ENCODE assay signal across 14 cellular contexts in the genomic region with DNA sequence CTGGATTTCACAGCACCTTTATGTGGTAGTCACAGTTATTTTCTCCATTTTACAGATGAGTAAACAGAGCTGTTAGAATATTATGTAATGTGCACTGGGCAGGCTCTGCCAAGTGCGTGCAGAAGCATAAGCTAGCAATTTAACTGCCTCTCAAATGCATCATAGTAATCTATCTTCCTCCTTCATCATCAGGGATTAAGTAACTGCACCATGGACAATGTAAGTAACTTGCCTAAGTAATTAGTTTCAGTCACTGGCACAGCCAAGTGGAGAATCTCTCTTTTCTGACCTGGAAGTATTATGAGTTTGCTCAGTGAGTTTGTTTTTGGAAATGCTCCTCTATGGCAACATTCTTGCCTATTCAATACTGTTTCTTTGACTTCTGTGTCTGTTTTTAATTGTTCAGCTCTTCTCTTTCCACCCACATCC.
DNase-seq lines count a peak whose midpoint lies in the region; ATAC-seq and TF ChIP-seq lines count a peak whose summit lies in the region.
"Had no signal": no experiment of that assay in that cellular context is flagged by ENCODE, and none has a peak within 500 bp of the region (broad histone marks: within the 10 kb centered on the region; RNA-seq: fewer than 3 reads in every experiment).

No MANE protein-coding gene starts in this region.

- H3K36me3 Mint-ChIP-seq in chondrocyte (ENCODE audit: low read depth) = no peaks in the 10 kb centered on the region
- H3K36me3 Mint-ChIP-seq: naive thymus-derived CD4-positive, alpha-beta T cell had no signal

- no peaks in the 10 kb centered on the region for H3K27me3 Mint-ChIP-seq in chondrocyte (ENCODE audit: low read depth)
- H3K27me3 Mint-ChIP-seq: activated CD4-positive, alpha-beta T cell treated with anti-CD3 and anti-CD28 coated beads, Interleukin-2, amount 10 ng/mL, durations not matched to agents 7 days and 5 days had no signal

- no peaks in the 10 kb centered on the region for H3K9me3 ChIP-seq in aorta (ENCODE audit: control insufficient read depth, low read length)

- H3K4me1 ChIP-seq in aorta (ENCODE audit: control insufficient read depth in 1 of 2, insufficient read depth in 2 of 2, low read length in 2 of 2) = peaks cover 2 to 5% of the 10 kb centered on the region in 2 donors

- no peaks in the 10 kb centered on the region for H3K36me3 ChIP-seq in aorta (ENCODE audit: control insufficient read depth in 1 of 2, insufficient read depth in 2 of 2, low read length in 1 of 2)

- DNase-seq in SIG-M5 treated with dmso at 0.1 percent for 504 hours (lab: John Stamatoyannopoulos, UW; ENCODE audit: unreplicated experiment) (peak; percentile 12), SIG-M5 (lab: John Stamatoyannopoulos, UW) (no peak), chondrocyte (ENCODE audit: low spot score) (no peak), kidney tubule cell (ENCODE audit: low spot score) (peak; percentile 65), aorta (no peak), globus pallidus (ENCODE audit: low spot score) (no peak), HT-29 (ENCODE audit: low spot score) (no peak)
- DNase-seq: activated CD4-positive, alpha-beta T cell treated with anti-CD3 and anti-CD28 coated beads, Interleukin-2, amount 10 ng/mL, durations not matched to agents 7 days and 5 days; activated gamma-delta T cell; DMS53; naive thymus-derived CD4-positive, alpha-beta T cell; NCI-H1092; NCI-H526 treated with DMSO at 0.1 percent for 48 hours had no signal

- H3K27ac ChIP-seq in aorta (ENCODE audit: low read depth in 1 of 2, low read length in 2 of 2) = peak overlapping the region; percentile 68 to 74

- intact Hi-C loops in aorta (cut with DNase I) = loop anchor here (5.0 to 10.0 kb wide), 2 partner anchors 257 to 260 kb away; a partner anchor contains a TSS

- 0 to 6% methylated on average over 1 of the region's 1 CpG for WGBS in aorta, 2 donors

- no peaks in the 10 kb centered on the region for H3K27me3 ChIP-seq in aorta (ENCODE audit: control insufficient read depth in 1 of 2, insufficient read depth in 2 of 2, low read length in 1 of 2)

- no peak for TF ChIP-seq CTCF in chondrocyte (IDR thresholded peaks at IDR 0.05)

- no peak overlapping the region for H3K4me3 ChIP-seq in aorta (ENCODE audit: low read length in 2 of 2)

- peaks cover 38% of the 10 kb centered on the region for H3K4me1 Mint-ChIP-seq in chondrocyte (ENCODE audit: low read depth)
- H3K4me1 Mint-ChIP-seq: activated CD4-positive, alpha-beta T cell treated with anti-CD3 and anti-CD28 coated beads, Interleukin-2, amount 10 ng/mL, durations not matched to agents 7 days and 5 days; naive thymus-derived CD4-positive, alpha-beta T cell had no signal

- peak overlapping the region; percentile 21 for H3K4me3 Mint-ChIP-seq in chondrocyte (ENCODE audit: unreplicated experiment)
- H3K4me3 Mint-ChIP-seq: activated CD4-positive, alpha-beta T cell treated with anti-CD3 and anti-CD28 coated beads, Interleukin-2, amount 10 ng/mL, durations not matched to agents 7 days and 5 days; naive thymus-derived CD4-positive, alpha-beta T cell had no signal

- H3K27ac Mint-ChIP-seq in chondrocyte (ENCODE audit: unreplicated experiment) = peak overlapping the region; percentile 23
- H3K27ac Mint-ChIP-seq: activated CD4-positive, alpha-beta T cell treated with anti-CD3 and anti-CD28 coated beads, Interleukin-2, amount 10 ng/mL, durations not matched to agents 7 days and 5 days; naive thymus-derived CD4-positive, alpha-beta T cell had no signal

- ATAC-seq in aorta (ENCODE audit: low FRiP score) (peak; percentile 23), GM19328 (IDR thresholded peaks at IDR 0.05; ENCODE audit: unreplicated experiment) (no peak)
- ATAC-seq: naive thymus-derived CD4-positive, alpha-beta T cell had no signal

- H3K9me3 Mint-ChIP-seq in chondrocyte (ENCODE audit: low read depth) = no peaks in the 10 kb centered on the region
- H3K9me3 Mint-ChIP-seq: activated CD4-positive, alpha-beta T cell treated with anti-CD3 and anti-CD28 coated beads, Interleukin-2, amount 10 ng/mL, durations not matched to agents 7 days and 5 days had no signal

Comparison
In these comparisons a context has a peak if more than half of its experiments do, and no peak if none do; other contexts are left out.
1. DNase-seq: peak in SIG-M5 treated with dmso at 0.1 percent for 504 hours (single experiment) and kidney tubule cell (single experiment); none in SIG-M5 (single experiment), chondrocyte (single experiment), aorta (0 of 2), globus pallidus (single experiment) and HT-29 (single experiment).